12 cellular contexts compared by ENCODE assay signal in genomic region chr4:62670509-62670908, GRCh38.
A peak's percentile ranks its signal among the peaks of the same experiment; 100 is the strongest.
DNase-seq lines count a peak whose midpoint lies in the region; ATAC-seq and TF ChIP-seq lines count a peak whose summit lies in the region.
"Had no signal": no experiment of that assay in that cellular context is flagged by ENCODE, and none has a peak within 500 bp of the region (broad histone marks: within the 10 kb centered on the region; RNA-seq: fewer than 3 reads in every experiment).

No MANE protein-coding gene starts in this region.

- intact Hi-C loops in Right ventricle myocardium inferior (cut with DNase I): no loop called here
- intact Hi-C loops in cardiac septum (cut with DNase I): no loop called here

- peak; percentile 76 for ATAC-seq in Right ventricle myocardium inferior
- ATAC-seq in GM21447 (IDR thresholded peaks at IDR 0.05; ENCODE audit: unreplicated experiment): no peak
- ATAC-seq: activated naive CD4-positive, alpha-beta T cell treated with anti-CD3 and anti-CD28 coated beads, Interleukin-2, amount 50 U/mL, for 72 hours had no signal

- no peak for TF ChIP-seq CTCF in choroid plexus epithelial cell (conservative IDR thresholded peaks at IDR 0.05; ENCODE audit: low read depth, low read length)

- no peak overlapping the region for H3K4me3 ChIP-seq in choroid plexus epithelial cell (ENCODE audit: low read depth, low read length)
- H3K4me3 ChIP-seq: esophagus muscularis mucosa had no signal

- DNase-seq in Right ventricle myocardium inferior (ENCODE audit: missing footprints) (no peak), cardiac septum (ENCODE audit: low spot score) (no peak), NCI-H748 treated with DMSO at 0.1 percent for 48 hours (lab: John Stamatoyannopoulos, UW) (peak; percentile 40), choroid plexus epithelial cell (ENCODE audit: low read depth) (peak; percentile 48), putamen (ENCODE audit: low spot score) (no peak), superior temporal gyrus (ENCODE audit: extremely low spot score) (no peak)
- no peak for DNase-seq in activated CD8-positive, alpha-beta memory T cell treated with anti-CD3 and anti-CD28 coated beads, Interleukin-2, amount 50 U/mL, for 48 hours
- DNase-seq: cerebellar nuclear complex, NCI-H2227 treated with DMSO at 0.1 percent for 48 hours had no signal

Comparison
In these comparisons a context has a peak if more than half of its experiments do, and no peak if none do; other contexts are left out.
1. DNase-seq: peak in NCI-H748 treated with DMSO at 0.1 percent for 48 hours (single experiment) and choroid plexus epithelial cell (single experiment); none in Right ventricle myocardium inferior (single experiment), cardiac septum (single experiment), activated CD8-positive, alpha-beta memory T cell treated with anti-CD3 and anti-CD28 coated beads, Interleukin-2, amount 50 U/mL, for 48 hours (single experiment), putamen (single experiment) and superior temporal gyrus (single experiment).